1 cellular context compared by ENCODE assay signal in the genomic region with DNA sequence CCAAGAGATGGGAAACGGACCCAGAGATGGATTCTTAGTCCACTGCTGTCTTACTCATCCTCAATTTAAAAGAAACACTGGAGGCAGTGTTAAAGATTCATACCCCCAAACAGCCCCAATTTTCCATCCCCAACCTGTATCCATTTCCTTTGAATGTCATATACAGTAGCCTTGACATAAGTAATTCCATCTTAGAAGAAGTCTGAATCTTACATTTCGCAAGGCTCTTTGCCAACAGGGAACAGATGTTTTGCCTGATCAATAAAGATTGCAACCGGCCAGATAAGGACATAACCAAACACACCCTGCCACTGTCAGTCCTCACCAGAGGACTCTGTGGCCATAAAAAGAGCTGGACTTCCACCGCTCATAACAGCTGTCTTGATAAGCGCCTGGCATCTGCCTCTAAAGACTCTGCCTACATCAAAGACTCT.
TF ChIP-seq lines count a peak whose summit lies in the region.

No MANE protein-coding gene starts in this region.

TF ChIP-seq in K562, 482 proteins besides CTCF, POLR2A, EP300 and RAD21 (continued from another document and continues in another):
- TF ChIP-seq ZNF253 (CRISPR knock-in tag; conservative IDR thresholded peaks at IDR 0.05): 0 out of 2 replicates have a peak, but pooled peaks have one; percentile 29
- no peak for TF ChIP-seq MED1 (CRISPR knock-in tag; IDR thresholded peaks at IDR 0.05; ENCODE audit: borderline replicate concordance)
- TF ChIP-seq, protein P1, sequence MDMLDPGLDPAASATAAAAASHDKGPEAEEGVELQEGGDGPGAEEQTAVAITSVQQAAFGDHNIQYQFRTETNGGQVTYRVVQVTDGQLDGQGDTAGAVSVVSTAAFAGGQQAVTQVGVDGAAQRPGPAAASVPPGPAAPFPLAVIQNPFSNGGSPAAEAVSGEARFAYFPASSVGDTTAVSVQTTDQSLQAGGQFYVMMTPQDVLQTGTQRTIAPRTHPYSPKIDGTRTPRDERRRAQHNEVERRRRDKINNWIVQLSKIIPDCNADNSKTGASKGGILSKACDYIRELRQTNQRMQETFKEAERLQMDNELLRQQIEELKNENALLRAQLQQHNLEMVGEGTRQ (CRISPR knock-in tag; IDR thresholded peaks at IDR 0.05): no peak
- peak; percentile 56 for TF ChIP-seq ARID1B (IDR thresholded peaks at IDR 0.05)
- TF ChIP-seq TAF7 (tag; IDR thresholded peaks at IDR 0.05): peak; percentile 34; the same call in 1 of the 2 replicates
- TF ChIP-seq TAL1 (IDR thresholded peaks at IDR 0.05): peak; percentile 76
- peak; percentile 91 for TF ChIP-seq ZNF197 (CRISPR knock-in tag; IDR thresholded peaks at IDR 0.05; ENCODE audit: low read depth)
- peak; percentile 99 for TF ChIP-seq ZNF583 (CRISPR knock-in tag; IDR thresholded peaks at IDR 0.05)
- no peak for TF ChIP-seq SMARCC2 (IDR thresholded peaks at IDR 0.05; ENCODE audit: low read depth)
- TF ChIP-seq, protein P2, sequence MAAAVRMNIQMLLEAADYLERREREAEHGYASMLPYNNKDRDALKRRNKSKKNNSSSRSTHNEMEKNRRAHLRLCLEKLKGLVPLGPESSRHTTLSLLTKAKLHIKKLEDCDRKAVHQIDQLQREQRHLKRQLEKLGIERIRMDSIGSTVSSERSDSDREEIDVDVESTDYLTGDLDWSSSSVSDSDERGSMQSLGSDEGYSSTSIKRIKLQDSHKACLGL (CRISPR knock-in tag; IDR thresholded peaks at IDR 0.05; ENCODE audit: borderline replicate concordance, poor library complexity, severe bottlenecking): peak; percentile 72
- TF ChIP-seq FOXK1 (CRISPR knock-in tag; IDR thresholded peaks at IDR 0.05; ENCODE audit: borderline replicate concordance): no peak
- no peak for TF ChIP-seq POLR2H (tag; IDR thresholded peaks at IDR 0.05; ENCODE audit: low read depth)
- peak; percentile 81; the same call in 1 of the 2 replicates for TF ChIP-seq MTF1 (CRISPR knock-in tag; IDR thresholded peaks at IDR 0.05; ENCODE audit: borderline replicate concordance)
- 0 out of 2 replicates have a peak, but pooled peaks have one; percentile 27 for TF ChIP-seq MTA2 (IDR thresholded peaks at IDR 0.05; ENCODE audit: low read depth)
- TF ChIP-seq ZNF79 (CRISPR knock-in tag; IDR thresholded peaks at IDR 0.05; ENCODE audit: low read depth): peak; percentile 83
- peak; percentile 95; the same call in 1 of the 2 replicates for TF ChIP-seq ERF (CRISPR knock-in tag; IDR thresholded peaks at IDR 0.05)
- TF ChIP-seq PRMT5 (CRISPR knock-in tag; IDR thresholded peaks at IDR 0.05): no peak
- TF ChIP-seq ZNF785 (CRISPR knock-in tag; IDR thresholded peaks at IDR 0.05): peak; percentile 51; the same call in 1 of the 2 replicates
- TF ChIP-seq HIVEP1 (CRISPR knock-in tag; IDR thresholded peaks at IDR 0.05): peak; percentile 87
- peak; percentile 86; the same call in 1 of the 2 replicates for TF ChIP-seq ZNF696 (CRISPR knock-in tag; conservative IDR thresholded peaks at IDR 0.05)
- TF ChIP-seq, protein P3, sequence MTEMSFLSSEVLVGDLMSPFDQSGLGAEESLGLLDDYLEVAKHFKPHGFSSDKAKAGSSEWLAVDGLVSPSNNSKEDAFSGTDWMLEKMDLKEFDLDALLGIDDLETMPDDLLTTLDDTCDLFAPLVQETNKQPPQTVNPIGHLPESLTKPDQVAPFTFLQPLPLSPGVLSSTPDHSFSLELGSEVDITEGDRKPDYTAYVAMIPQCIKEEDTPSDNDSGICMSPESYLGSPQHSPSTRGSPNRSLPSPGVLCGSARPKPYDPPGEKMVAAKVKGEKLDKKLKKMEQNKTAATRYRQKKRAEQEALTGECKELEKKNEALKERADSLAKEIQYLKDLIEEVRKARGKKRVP (CRISPR knock-in tag; IDR thresholded peaks at IDR 0.05): peak; percentile 86
- TF ChIP-seq, protein P4, sequence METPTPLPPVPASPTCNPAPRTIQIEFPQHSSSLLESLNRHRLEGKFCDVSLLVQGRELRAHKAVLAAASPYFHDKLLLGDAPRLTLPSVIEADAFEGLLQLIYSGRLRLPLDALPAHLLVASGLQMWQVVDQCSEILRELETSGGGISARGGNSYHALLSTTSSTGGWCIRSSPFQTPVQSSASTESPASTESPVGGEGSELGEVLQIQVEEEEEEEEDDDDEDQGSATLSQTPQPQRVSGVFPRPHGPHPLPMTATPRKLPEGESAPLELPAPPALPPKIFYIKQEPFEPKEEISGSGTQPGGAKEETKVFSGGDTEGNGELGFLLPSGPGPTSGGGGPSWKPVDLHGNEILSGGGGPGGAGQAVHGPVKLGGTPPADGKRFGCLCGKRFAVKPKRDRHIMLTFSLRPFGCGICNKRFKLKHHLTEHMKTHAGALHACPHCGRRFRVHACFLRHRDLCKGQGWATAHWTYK (CRISPR knock-in tag; IDR thresholded peaks at IDR 0.05): peak; percentile 94
- peak; percentile 75; the same call in 1 of the 2 replicates for TF ChIP-seq RHOXF2B (CRISPR knock-in tag; conservative IDR thresholded peaks at IDR 0.05)
- TF ChIP-seq SMC3 (conservative IDR thresholded peaks at IDR 0.05; ENCODE audit: insufficient read depth, low read depth, low read length): no peak
- TF ChIP-seq ZNF239 (CRISPR knock-in tag; IDR thresholded peaks at IDR 0.05): peak; percentile 87
- 0 out of 2 replicates have a peak, but pooled peaks have one; percentile 59 for TF ChIP-seq KLF13 (tag; IDR thresholded peaks at IDR 0.05; ENCODE audit: borderline replicate concordance, low read depth)
- peak; percentile 75 for TF ChIP-seq ZNF23 (CRISPR knock-in tag; IDR thresholded peaks at IDR 0.05)
- TF ChIP-seq ZNF174 (CRISPR knock-in tag; IDR thresholded peaks at IDR 0.05): 0 out of 2 replicates have a peak, but pooled peaks have one; percentile 72
- TF ChIP-seq HDAC8 (tag; IDR thresholded peaks at IDR 0.05): peak; percentile 77; the same call in 1 of the 2 replicates
- no peak for TF ChIP-seq BCOR (IDR thresholded peaks at IDR 0.05)
- TF ChIP-seq SRSF3 (IDR thresholded peaks at IDR 0.05; ENCODE audit: insufficient read depth, low read length): no peak
- TF ChIP-seq, protein P5, sequence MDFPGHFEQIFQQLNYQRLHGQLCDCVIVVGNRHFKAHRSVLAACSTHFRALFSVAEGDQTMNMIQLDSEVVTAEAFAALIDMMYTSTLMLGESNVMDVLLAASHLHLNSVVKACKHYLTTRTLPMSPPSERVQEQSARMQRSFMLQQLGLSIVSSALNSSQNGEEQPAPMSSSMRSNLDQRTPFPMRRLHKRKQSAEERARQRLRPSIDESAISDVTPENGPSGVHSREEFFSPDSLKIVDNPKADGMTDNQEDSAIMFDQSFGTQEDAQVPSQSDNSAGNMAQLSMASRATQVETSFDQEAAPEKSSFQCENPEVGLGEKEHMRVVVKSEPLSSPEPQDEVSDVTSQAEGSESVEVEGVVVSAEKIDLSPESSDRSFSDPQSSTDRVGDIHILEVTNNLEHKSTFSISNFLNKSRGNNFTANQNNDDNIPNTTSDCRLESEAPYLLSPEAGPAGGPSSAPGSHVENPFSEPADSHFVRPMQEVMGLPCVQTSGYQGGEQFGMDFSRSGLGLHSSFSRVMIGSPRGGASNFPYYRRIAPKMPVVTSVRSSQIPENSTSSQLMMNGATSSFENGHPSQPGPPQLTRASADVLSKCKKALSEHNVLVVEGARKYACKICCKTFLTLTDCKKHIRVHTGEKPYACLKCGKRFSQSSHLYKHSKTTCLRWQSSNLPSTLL (IDR thresholded peaks at IDR 0.05): no peak
- TF ChIP-seq, protein P6, sequence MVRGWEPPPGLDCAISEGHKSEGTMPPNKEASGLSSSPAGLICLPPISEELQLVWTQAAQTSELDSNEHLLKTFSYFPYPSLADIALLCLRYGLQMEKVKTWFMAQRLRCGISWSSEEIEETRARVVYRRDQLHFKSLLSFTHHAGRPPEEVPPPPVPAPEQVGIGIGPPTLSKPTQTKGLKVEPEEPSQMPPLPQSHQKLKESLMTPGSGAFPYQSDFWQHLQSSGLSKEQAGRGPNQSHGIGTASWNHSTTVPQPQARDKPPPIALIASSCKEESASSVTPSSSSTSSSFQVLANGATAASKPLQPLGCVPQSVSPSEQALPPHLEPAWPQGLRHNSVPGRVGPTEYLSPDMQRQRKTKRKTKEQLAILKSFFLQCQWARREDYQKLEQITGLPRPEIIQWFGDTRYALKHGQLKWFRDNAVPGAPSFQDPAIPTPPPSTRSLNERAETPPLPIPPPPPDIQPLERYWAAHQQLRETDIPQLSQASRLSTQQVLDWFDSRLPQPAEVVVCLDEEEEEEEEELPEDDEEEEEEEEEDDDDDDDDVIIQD (CRISPR knock-in tag; IDR thresholded peaks at IDR 0.05): peak; percentile 90; the same call in 1 of the 2 replicates
- TF ChIP-seq, protein P7, sequence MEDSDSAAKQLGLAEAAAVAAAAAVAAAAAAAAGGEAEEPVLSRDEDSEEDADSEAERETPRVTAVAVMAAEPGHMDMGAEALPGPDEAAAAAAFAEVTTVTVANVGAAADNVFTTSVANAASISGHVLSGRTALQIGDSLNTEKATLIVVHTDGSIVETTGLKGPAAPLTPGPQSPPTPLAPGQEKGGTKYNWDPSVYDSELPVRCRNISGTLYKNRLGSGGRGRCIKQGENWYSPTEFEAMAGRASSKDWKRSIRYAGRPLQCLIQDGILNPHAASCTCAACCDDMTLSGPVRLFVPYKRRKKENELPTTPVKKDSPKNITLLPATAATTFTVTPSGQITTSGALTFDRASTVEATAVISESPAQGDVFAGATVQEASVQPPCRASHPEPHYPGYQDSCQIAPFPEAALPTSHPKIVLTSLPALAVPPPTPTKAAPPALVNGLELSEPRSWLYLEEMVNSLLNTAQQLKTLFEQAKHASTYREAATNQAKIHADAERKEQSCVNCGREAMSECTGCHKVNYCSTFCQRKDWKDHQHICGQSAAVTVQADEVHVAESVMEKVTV (CRISPR knock-in tag; IDR thresholded peaks at IDR 0.05): 0 out of 2 replicates have a peak, but pooled peaks have one; percentile 13
- TF ChIP-seq, protein P8, sequence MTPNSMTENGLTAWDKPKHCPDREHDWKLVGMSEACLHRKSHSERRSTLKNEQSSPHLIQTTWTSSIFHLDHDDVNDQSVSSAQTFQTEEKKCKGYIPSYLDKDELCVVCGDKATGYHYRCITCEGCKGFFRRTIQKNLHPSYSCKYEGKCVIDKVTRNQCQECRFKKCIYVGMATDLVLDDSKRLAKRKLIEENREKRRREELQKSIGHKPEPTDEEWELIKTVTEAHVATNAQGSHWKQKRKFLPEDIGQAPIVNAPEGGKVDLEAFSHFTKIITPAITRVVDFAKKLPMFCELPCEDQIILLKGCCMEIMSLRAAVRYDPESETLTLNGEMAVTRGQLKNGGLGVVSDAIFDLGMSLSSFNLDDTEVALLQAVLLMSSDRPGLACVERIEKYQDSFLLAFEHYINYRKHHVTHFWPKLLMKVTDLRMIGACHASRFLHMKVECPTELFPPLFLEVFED (CRISPR knock-in tag; conservative IDR thresholded peaks at IDR 0.05): peak; percentile 83; the same call in 1 of the 2 replicates
- TF ChIP-seq FOXA3 (CRISPR knock-in tag; conservative IDR thresholded peaks at IDR 0.05 in 1 of 2, IDR thresholded peaks at IDR 0.05 in 1 of 2): 0 out of 4 replicates have a peak, but pooled peaks of 1 of the 2 experiments have one; percentile 13
- 0 out of 2 replicates have a peak, but pooled peaks have one; percentile 18 for TF ChIP-seq ZKSCAN1 (IDR thresholded peaks at IDR 0.05; ENCODE audit: low read depth, low read length)
- TF ChIP-seq, protein P9, sequence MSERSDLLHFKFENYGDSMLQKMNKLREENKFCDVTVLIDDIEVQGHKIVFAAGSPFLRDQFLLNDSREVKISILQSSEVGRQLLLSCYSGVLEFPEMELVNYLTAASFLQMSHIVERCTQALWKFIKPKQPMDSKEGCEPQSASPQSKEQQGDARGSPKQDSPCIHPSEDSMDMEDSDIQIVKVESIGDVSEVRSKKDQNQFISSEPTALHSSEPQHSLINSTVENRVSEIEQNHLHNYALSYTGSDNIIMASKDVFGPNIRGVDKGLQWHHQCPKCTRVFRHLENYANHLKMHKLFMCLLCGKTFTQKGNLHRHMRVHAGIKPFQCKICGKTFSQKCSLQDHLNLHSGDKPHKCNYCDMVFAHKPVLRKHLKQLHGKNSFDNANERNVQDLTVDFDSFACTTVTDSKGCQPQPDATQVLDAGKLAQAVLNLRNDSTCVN (CRISPR knock-in tag; IDR thresholded peaks at IDR 0.05): peak; percentile 38; the same call in 1 of the 2 replicates
- peak; percentile 74; the same call in 1 of the 2 replicates for TF ChIP-seq ZNF75A (CRISPR knock-in tag; IDR thresholded peaks at IDR 0.05)
- peak; percentile 93 for TF ChIP-seq ELF4 (CRISPR knock-in tag; IDR thresholded peaks at IDR 0.05)
- TF ChIP-seq, protein P10, sequence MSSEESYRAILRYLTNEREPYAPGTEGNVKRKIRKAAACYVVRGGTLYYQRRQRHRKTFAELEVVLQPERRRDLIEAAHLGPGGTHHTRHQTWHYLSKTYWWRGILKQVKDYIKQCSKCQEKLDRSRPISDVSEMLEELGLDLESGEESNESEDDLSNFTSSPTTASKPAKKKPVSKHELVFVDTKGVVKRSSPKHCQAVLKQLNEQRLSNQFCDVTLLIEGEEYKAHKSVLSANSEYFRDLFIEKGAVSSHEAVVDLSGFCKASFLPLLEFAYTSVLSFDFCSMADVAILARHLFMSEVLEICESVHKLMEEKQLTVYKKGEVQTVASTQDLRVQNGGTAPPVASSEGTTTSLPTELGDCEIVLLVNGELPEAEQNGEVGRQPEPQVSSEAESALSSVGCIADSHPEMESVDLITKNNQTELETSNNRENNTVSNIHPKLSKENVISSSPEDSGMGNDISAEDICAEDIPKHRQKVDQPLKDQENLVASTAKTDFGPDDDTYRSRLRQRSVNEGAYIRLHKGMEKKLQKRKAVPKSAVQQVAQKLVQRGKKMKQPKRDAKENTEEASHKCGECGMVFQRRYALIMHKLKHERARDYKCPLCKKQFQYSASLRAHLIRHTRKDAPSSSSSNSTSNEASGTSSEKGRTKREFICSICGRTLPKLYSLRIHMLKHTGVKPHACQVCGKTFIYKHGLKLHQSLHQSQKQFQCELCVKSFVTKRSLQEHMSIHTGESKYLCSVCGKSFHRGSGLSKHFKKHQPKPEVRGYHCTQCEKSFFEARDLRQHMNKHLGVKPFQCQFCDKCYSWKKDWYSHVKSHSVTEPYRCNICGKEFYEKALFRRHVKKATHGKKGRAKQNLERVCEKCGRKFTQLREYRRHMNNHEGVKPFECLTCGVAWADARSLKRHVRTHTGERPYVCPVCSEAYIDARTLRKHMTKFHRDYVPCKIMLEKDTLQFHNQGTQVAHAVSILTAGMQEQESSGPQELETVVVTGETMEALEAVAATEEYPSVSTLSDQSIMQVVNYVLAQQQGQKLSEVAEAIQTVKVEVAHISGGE (CRISPR knock-in tag; IDR thresholded peaks at IDR 0.05): peak in 1 of 3 experiments; percentile 78; a peak in 2 of 6 replicates
- TF ChIP-seq PTTG1 (tag; IDR thresholded peaks at IDR 0.05; ENCODE audit: low read depth): peak; percentile 92
- TF ChIP-seq ETS2 (tag; IDR thresholded peaks at IDR 0.05; ENCODE audit: borderline replicate concordance, poor library complexity, severe bottlenecking): no peak
